9 cellular contexts compared by ENCODE assay signal in genomic region chr10:95864906-95865813, GRCh38. TPM values are rescaled to one million over a fixed set of nuclear protein-coding genes. Genes with fewer than 3 reads are reported as not detected.
A peak's percentile ranks its signal among the peaks of the same experiment; 100 is the strongest.
DNase-seq lines count a peak whose midpoint lies in the region; ATAC-seq and TF ChIP-seq lines count a peak whose summit lies in the region.
"Had no signal": no experiment of that assay in that cellular context is flagged by ENCODE, and none has a peak within 500 bp of the region (broad histone marks: within the 10 kb centered on the region; RNA-seq: fewer than 3 reads in every experiment).

No MANE protein-coding gene starts in this region.

- ATAC-seq in GM18907 (IDR thresholded peaks at IDR 0.05; ENCODE audit: unreplicated experiment) (peak; percentile 83), HG03060 (IDR thresholded peaks at IDR 0.05; ENCODE audit: low read depth, unreplicated experiment) (peak; percentile 93)
- ATAC-seq in activated naive CD4-positive, alpha-beta T cell treated with anti-CD3 and anti-CD28 coated beads, Interleukin-2, amount 50 U/mL, for 72 hours = peak; percentile 89 to 93

- no peaks in the 10 kb centered on the region for H3K9me3 Mint-ChIP-seq in activated naive CD4-positive, alpha-beta T cell treated with anti-CD3 and anti-CD28 coated beads, Interleukin-2, amount 50 U/mL, for 72 hours
- H3K9me3 Mint-ChIP-seq in mesothelial cell of epicardium = no peaks in the 10 kb centered on the region
- H3K9me3 Mint-ChIP-seq: activated naive CD4-positive, alpha-beta T cell treated with anti-CD3 and anti-CD28 coated beads, Interleukin-2, amount 50 U/mL, for 24 hours had no signal

- no peaks in the 10 kb centered on the region for H3K27me3 ChIP-seq in cardiac muscle cell

- no peaks in the 10 kb centered on the region for H3K4me1 ChIP-seq in cardiac muscle cell (ENCODE audit: low read depth)

- peak; percentile 8 for DNase-seq in COR-L47 (lab: John Stamatoyannopoulos, UW)
- DNase-seq in NOMO-1 (lab: John Stamatoyannopoulos, UW; ENCODE audit: unreplicated experiment in 2 of 2) = peak; percentile 29 to 86
- DNase-seq in activated naive CD4-positive, alpha-beta T cell treated with anti-CD3 and anti-CD28 coated beads, Interleukin-2, amount 50 U/mL, for 72 hours (ENCODE audit: low spot score in 2 of 2) = peak in 1 of 2 donors; percentile 40
- DNase-seq in cardiac muscle cell (ENCODE audit: low read depth in 1 of 2, low spot score in 1 of 2) = peak; percentile 61 to 90
- peak; percentile 20 for DNase-seq in pulmonary artery endothelial cell (ENCODE audit: low read depth, low spot score)
- no peak for DNase-seq in mesothelial cell of epicardium (ENCODE audit: low spot score in 2 of 2, unreplicated experiment in 2 of 2)

- H3K4me3 Mint-ChIP-seq in mesothelial cell of epicardium = no peak overlapping the region
- H3K4me3 Mint-ChIP-seq: activated naive CD4-positive, alpha-beta T cell treated with anti-CD3 and anti-CD28 coated beads, Interleukin-2, amount 50 U/mL, for 24 hours had no signal

- H3K27ac Mint-ChIP-seq in activated naive CD4-positive, alpha-beta T cell treated with anti-CD3 and anti-CD28 coated beads, Interleukin-2, amount 50 U/mL, for 72 hours = peak overlapping the region in 1 of 2 donors; percentile 21
- no peak overlapping the region for H3K27ac Mint-ChIP-seq in mesothelial cell of epicardium
- H3K27ac Mint-ChIP-seq: activated naive CD4-positive, alpha-beta T cell treated with anti-CD3 and anti-CD28 coated beads, Interleukin-2, amount 50 U/mL, for 24 hours had no signal

- no peaks in the 10 kb centered on the region for H3K9me3 ChIP-seq in cardiac muscle cell (ENCODE audit: low read depth)

- no peak overlapping the region for H3K4me3 ChIP-seq in cardiac muscle cell

- H3K4me1 Mint-ChIP-seq in mesothelial cell of epicardium = peaks cover 14% of the 10 kb centered on the region

- TF ChIP-seq CTCF in cardiac muscle cell (IDR thresholded peaks at IDR 0.05; ENCODE audit: low read depth, low read length) = peak; percentile 84
- TF ChIP-seq CTCF in mesothelial cell of epicardium (IDR thresholded peaks at IDR 0.05; ENCODE audit: unreplicated experiment) = no peak

- H3K36me3 Mint-ChIP-seq in activated naive CD4-positive, alpha-beta T cell treated with anti-CD3 and anti-CD28 coated beads, Interleukin-2, amount 50 U/mL, for 72 hours = no peaks in the 10 kb centered on the region
- no peaks in the 10 kb centered on the region for H3K36me3 Mint-ChIP-seq in mesothelial cell of epicardium
- H3K36me3 Mint-ChIP-seq: activated naive CD4-positive, alpha-beta T cell treated with anti-CD3 and anti-CD28 coated beads, Interleukin-2, amount 50 U/mL, for 24 hours had no signal

- no peaks in the 10 kb centered on the region for H3K36me3 ChIP-seq in cardiac muscle cell

- no peak overlapping the region for H3K27ac ChIP-seq in cardiac muscle cell

- H3K27me3 Mint-ChIP-seq in mesothelial cell of epicardium (ENCODE audit: low read depth) = no peaks in the 10 kb centered on the region
- H3K27me3 Mint-ChIP-seq: activated naive CD4-positive, alpha-beta T cell treated with anti-CD3 and anti-CD28 coated beads, Interleukin-2, amount 50 U/mL, for 24 hours had no signal

RNA-seq across cellular contexts. Expression of gene CC2D2B, which starts 42.6 kb away (rescaled TPM):
- total RNA-seq in activated naive CD4-positive, alpha-beta T cell treated with anti-CD3 and anti-CD28 coated beads, Interleukin-2, amount 50 U/mL, for 72 hours = not detected
- total RNA-seq in cardiac muscle cell (0.07 and 0.15 TPM in 2 replicates), pulmonary artery endothelial cell (0.04 and 0.20 TPM in 2 replicates), mesothelial cell of epicardium (0.32 to 0.78 TPM (median 0.33 TPM) in 3 replicates)
- 0.18 and 0.35 TPM in 2 replicates for polyA plus RNA-seq in cardiac muscle cell

Comparison
In these comparisons a context has a peak if more than half of its experiments do, and no peak if none do; other contexts are left out.
1. DNase-seq: peak in COR-L47 (single experiment), NOMO-1 (2 of 2), cardiac muscle cell (2 of 2) and pulmonary artery endothelial cell (single experiment); none in mesothelial cell of epicardium (0 of 2).
2. Peak in every context shown above with its lines, with median percentiles within 50 percentile points of each other: ATAC-seq.